Comparison of ENCODE assay signal across 9 cellular contexts in the genomic region with DNA sequence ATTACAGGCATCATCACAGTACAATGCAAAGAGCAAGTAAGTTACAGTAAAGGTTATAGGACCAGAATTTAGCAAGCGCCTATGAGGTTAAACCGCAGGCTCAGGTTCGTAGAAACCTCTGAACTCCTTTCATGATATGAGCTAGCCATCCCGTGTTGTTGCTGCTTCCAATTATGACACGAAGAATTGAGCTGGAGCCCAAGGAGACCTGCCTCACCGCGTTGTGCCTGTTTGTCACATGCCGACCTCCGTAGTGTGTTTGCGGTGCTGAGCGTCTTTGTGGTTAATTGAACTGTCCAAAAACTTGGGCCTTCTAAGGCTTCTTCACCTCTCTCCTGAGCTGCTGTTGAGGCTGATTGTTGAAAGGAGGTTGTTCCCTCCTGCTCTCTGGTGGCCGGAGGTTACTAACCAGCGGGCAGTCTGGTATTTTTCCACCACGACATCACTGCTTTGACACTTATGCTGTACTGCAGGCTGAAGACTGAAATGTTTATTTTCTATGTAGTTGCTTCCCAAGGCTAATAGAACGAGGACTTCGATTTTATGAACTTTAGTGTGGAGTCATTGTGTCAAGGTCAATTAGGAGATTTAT.
DNase-seq lines count a peak whose midpoint lies in the region; ATAC-seq, FAIRE-seq and TF ChIP-seq lines count a peak whose summit lies in the region.
"Had no signal": no experiment of that assay in that cellular context is flagged by ENCODE, and none has a peak within 500 bp of the region (broad histone marks: within the 10 kb centered on the region; RNA-seq: fewer than 3 reads in every experiment).

No MANE protein-coding gene starts in this region.

- no peaks in the 10 kb centered on the region for H3K79me2 ChIP-seq in H1 (ENCODE audit: control insufficient read depth in 1 of 2, insufficient read depth in 2 of 2, low read length in 2 of 2)

- H2BK120ac ChIP-seq in H1 (replicated peaks; ENCODE audit: low read depth, low read length): no peak overlapping the region

- TF ChIP-seq CTCF in H1 (IDR thresholded peaks at IDR 0.05; ENCODE audit: control extremely low read depth in 1 of 3, insufficient read depth in 1 of 3, low read depth in 1 of 3, low read length in 3 of 3) (peak in 2 of 3 experiments; percentile 11 to 31; a peak in 3 of 4 replicates), nephron (IDR thresholded peaks at IDR 0.05; ENCODE audit: unreplicated experiment in 3 of 3) (peak in 1 of 3 experiments; percentile 31)

- peak overlapping the region in 2 of 3 donors; percentile 51 to 86 for H3K27ac Mint-ChIP-seq in CD4-positive, CD25-positive, alpha-beta regulatory T cell
- peak overlapping the region; percentile 64 to 85 (median 79) for H3K27ac Mint-ChIP-seq in nephron
- no peak overlapping the region for H3K27ac Mint-ChIP-seq in activated T-helper 2 cell treated with anti-CD3 and anti-CD28 coated beads, Interferon-gamma antibody, Interleukin-2, Interleukin-4, amounts not matched to agents 10 μg/mL and 5 μg/mL and 100 μg/mL, durations not matched to agents 14 hours and 24 hours and 36 hours

- no peak overlapping the region for H3K14ac ChIP-seq in H1 (ENCODE audit: insufficient read length)

- no peaks in the 10 kb centered on the region for H3K9me3 ChIP-seq in CD4-positive, CD25-positive, alpha-beta regulatory T cell (ENCODE audit: control insufficient read depth in 2 of 2, low read length in 2 of 2)
- H3K9me3 ChIP-seq in H1 (ENCODE audit: insufficient read depth in 2 of 2, low read depth in 1 of 2, low read length in 1 of 2): no peaks in the 10 kb centered on the region

- H3K36me3 ChIP-seq in CD4-positive, CD25-positive, alpha-beta regulatory T cell (ENCODE audit: control insufficient read depth, insufficient read depth, low read length): peaks cover 95% of the 10 kb centered on the region
- peaks cover 21 to 68% (median 45%) of the 10 kb centered on the region in 4 experiments for H3K36me3 ChIP-seq in H1 (ENCODE audit: control insufficient read depth in 2 of 4, insufficient read depth in 4 of 4, low read length in 3 of 4)

- ATAC-seq in CD4-positive, CD25-positive, alpha-beta regulatory T cell (ENCODE audit: low read depth in 2 of 2): no peak

- H2BK20ac ChIP-seq in H1 (ENCODE audit: low read length): no peak overlapping the region

- H4K91ac ChIP-seq in H1 (replicated peaks; ENCODE audit: insufficient read length, low read length): no peak overlapping the region

- TF ChIP-seq POLR2A in H1 (IDR thresholded peaks at IDR 0.05; ENCODE audit: control extremely low read depth in 1 of 2, low read depth in 2 of 2, low read length in 2 of 2): no peak

- TF ChIP-seq RAD21 in H1 (IDR thresholded peaks at IDR 0.05 in 1 of 2, conservative IDR thresholded peaks at IDR 0.05 in 1 of 2; ENCODE audit: low read depth in 2 of 2, low read length in 2 of 2): peak; percentile 30 to 47; a peak in 3 of 4 replicates

- H2BK5ac ChIP-seq in H1 (ENCODE audit: low read depth, low read length): no peak overlapping the region

- H3K56ac ChIP-seq in H1 (replicated peaks; ENCODE audit: insufficient read length, low read depth, low read length): no peak overlapping the region

- no peak overlapping the region for H3K9ac ChIP-seq in H1 (replicated peaks in 1 of 4; ENCODE audit: extremely low read depth in 1 of 4, low read depth in 3 of 4, low read length in 3 of 4)

- H3K4ac ChIP-seq in H1 (replicated peaks; ENCODE audit: insufficient read length, low read depth, low read length): no peak overlapping the region

- no peak overlapping the region for H3K4me2 ChIP-seq in H1 (ENCODE audit: insufficient read depth in 1 of 2, low read depth in 2 of 2, low read length in 2 of 2)

- H3K27ac ChIP-seq in CD4-positive, CD25-positive, alpha-beta regulatory T cell (ENCODE audit: insufficient read depth, low read length, poor library complexity, severe bottlenecking): no peak overlapping the region
- no peak overlapping the region for H3K27ac ChIP-seq in H1 (ENCODE audit: low read depth, low read length)

- FAIRE-seq in H1 (lab: Jason Lieb, UNC): no peak

- no peaks in the 10 kb centered on the region for H3K4me1 ChIP-seq in CD4-positive, CD25-positive, alpha-beta regulatory T cell (ENCODE audit: control insufficient read depth, insufficient read depth, low read length, poor library complexity, severe bottlenecking)
- H3K4me1 ChIP-seq in H1 (replicated peaks in 1 of 4; ENCODE audit: control insufficient read depth in 3 of 4, insufficient read depth in 4 of 4, low read length in 3 of 4): no peaks in the 10 kb centered on the region; a peak in 1 of 7 replicates

- H3K9me3 Mint-ChIP-seq in CD4-positive, CD25-positive, alpha-beta regulatory T cell: peaks cover 0 to 2% (median 0%) of the 10 kb centered on the region in 7 donors
- H3K9me3 Mint-ChIP-seq in nephron: no peaks in the 10 kb centered on the region
- no peaks in the 10 kb centered on the region for H3K9me3 Mint-ChIP-seq in activated T-helper 2 cell treated with anti-CD3 and anti-CD28 coated beads, Interferon-gamma antibody, Interleukin-2, Interleukin-4, amounts not matched to agents 10 μg/mL and 5 μg/mL and 100 μg/mL, durations not matched to agents 14 hours and 24 hours and 36 hours

- H3K36me3 Mint-ChIP-seq in CD4-positive, CD25-positive, alpha-beta regulatory T cell: peaks cover 65% of the 10 kb centered on the region
- H3K36me3 Mint-ChIP-seq in nephron (ENCODE audit: low read depth): peaks cover 88% of the 10 kb centered on the region
- peaks cover 80% of the 10 kb centered on the region for H3K36me3 Mint-ChIP-seq in activated T-helper 2 cell treated with anti-CD3 and anti-CD28 coated beads, Interferon-gamma antibody, Interleukin-2, Interleukin-4, amounts not matched to agents 10 μg/mL and 5 μg/mL and 100 μg/mL, durations not matched to agents 14 hours and 24 hours and 36 hours (ENCODE audit: low read depth)

- H3K27me3 Mint-ChIP-seq in CD4-positive, CD25-positive, alpha-beta regulatory T cell: no peaks in the 10 kb centered on the region
- no peaks in the 10 kb centered on the region for H3K27me3 Mint-ChIP-seq in nephron (ENCODE audit: low read depth)
- no peaks in the 10 kb centered on the region for H3K27me3 Mint-ChIP-seq in activated T-helper 2 cell treated with anti-CD3 and anti-CD28 coated beads, Interferon-gamma antibody, Interleukin-2, Interleukin-4, amounts not matched to agents 10 μg/mL and 5 μg/mL and 100 μg/mL, durations not matched to agents 14 hours and 24 hours and 36 hours (ENCODE audit: low read depth)

- no peak overlapping the region for H3K18ac ChIP-seq in H1 (ENCODE audit: extremely low read depth, low read length)

- POLR2A ChIA-PET in H1 (lab: Charles Lee; ENCODE audit: partially characterized antibody): interaction anchor here (0.5 to 1.2 kb wide), 2 partner anchors 84 to 314 kb away, joined by 3 read pairs; no protein-coding TSS in a partner anchor

- intact Hi-C loops in activated T-helper 2 cell treated with anti-CD3 and anti-CD28 coated beads, Interferon-gamma antibody, Interleukin-2, Interleukin-4, amounts not matched to agents 10 μg/mL and 5 μg/mL and 100 μg/mL, durations not matched to agents 14 hours and 24 hours and 36 hours (cut with micrococcal nuclease): no loop called here

- no peak overlapping the region for H4K8ac ChIP-seq in H1 (ENCODE audit: extremely low read depth, insufficient read depth, low read length)

- no peak for DNase-seq in CD4-positive, CD25-positive, alpha-beta regulatory T cell
- DNase-seq in NCI-H1092 (lab: John Stamatoyannopoulos, UW): peak; percentile 24
- DNase-seq in H1 (ENCODE audit: low read depth in 1 of 2, low spot score in 2 of 2): no peak
- no peak for DNase-seq in occipital lobe (lab: John Stamatoyannopoulos, UW)
- no peak for DNase-seq in activated CD4-positive, alpha-beta T cell treated with anti-CD3 and anti-CD28 coated beads for 1 hour
- no peak for DNase-seq in DMS79 (lab: John Stamatoyannopoulos, UW)
- DNase-seq in activated T-helper 2 cell treated with anti-CD3 and anti-CD28 coated beads, Interferon-gamma antibody, Interleukin-2, Interleukin-4, amounts not matched to agents 10 μg/mL and 5 μg/mL and 100 μg/mL, durations not matched to agents 14 hours and 24 hours and 36 hours (ENCODE audit: low spot score): no peak
- DNase-seq: activated T-cell treated with anti-CD3 and anti-CD28 coated beads for 4 hours had no signal

- WGBS in H1 (ENCODE audit: extremely low coverage in 1 of 2, insufficient coverage in 1 of 2, insufficient read length in 1 of 2, insufficient replicate concordance in 2 of 2, low coverage in 1 of 2, low lambda C conversion rate in 2 of 2, missing lambda C conversion rate in 1 of 2), 2 experiments: 86% methylated on average over 16 of the region's 16 CpGs; no CpG with 5 or more reads in 1 of the 2 experiments

- no peak overlapping the region for H4K5ac ChIP-seq in H1 (ENCODE audit: insufficient read length, low read depth, low read length)

- H4K20me1 ChIP-seq in H1 (replicated peaks in 1 of 2; ENCODE audit: control insufficient read depth in 1 of 2, insufficient read depth in 2 of 2, low read length in 2 of 2): peaks cover 0 to 5% of the 10 kb centered on the region in 2 experiments

- no peaks in the 10 kb centered on the region for H3K27me3 ChIP-seq in CD4-positive, CD25-positive, alpha-beta regulatory T cell (ENCODE audit: control insufficient read depth, insufficient read depth, low read length)
- H3K27me3 ChIP-seq in H1 (replicated peaks in 1 of 4; ENCODE audit: control insufficient read depth in 3 of 4, extremely low read depth in 1 of 4, insufficient read depth in 3 of 4, low read length in 3 of 4): no peaks in the 10 kb centered on the region

- no peak overlapping the region for H2AK5ac ChIP-seq in H1 (ENCODE audit: low read depth, low read length)

- CTCF ChIA-PET in H1 (lab: Charles Lee; ENCODE audit: partially characterized antibody): interaction anchor here (0.7 to 2.1 kb wide), 14 partner anchors 9 to 141 kb away, joined by 3 to 7 read pairs (median 4); no protein-coding TSS in a partner anchor

- no peak overlapping the region for H2AFZ ChIP-seq in H1 (ENCODE audit: low read length)

- no peaks in the 10 kb centered on the region for H3K23me2 ChIP-seq in H1 (ENCODE audit: low read depth, low read length)

- no peak overlapping the region for H2BK15ac ChIP-seq in H1 (ENCODE audit: low read length)

- no peak overlapping the region for H2BK12ac ChIP-seq in H1 (ENCODE audit: low read depth, low read length)

- no peak overlapping the region for H3K4me3 Mint-ChIP-seq in CD4-positive, CD25-positive, alpha-beta regulatory T cell
- H3K4me3 Mint-ChIP-seq in nephron: no peak overlapping the region
- no peak overlapping the region for H3K4me3 Mint-ChIP-seq in activated T-helper 2 cell treated with anti-CD3 and anti-CD28 coated beads, Interferon-gamma antibody, Interleukin-2, Interleukin-4, amounts not matched to agents 10 μg/mL and 5 μg/mL and 100 μg/mL, durations not matched to agents 14 hours and 24 hours and 36 hours (ENCODE audit: low read depth)

- H3K4me1 Mint-ChIP-seq in CD4-positive, CD25-positive, alpha-beta regulatory T cell: no peaks in the 10 kb centered on the region
- H3K4me1 Mint-ChIP-seq in nephron: peaks cover 38% of the 10 kb centered on the region
- H3K4me1 Mint-ChIP-seq in activated T-helper 2 cell treated with anti-CD3 and anti-CD28 coated beads, Interferon-gamma antibody, Interleukin-2, Interleukin-4, amounts not matched to agents 10 μg/mL and 5 μg/mL and 100 μg/mL, durations not matched to agents 14 hours and 24 hours and 36 hours (ENCODE audit: low read depth): no peaks in the 10 kb centered on the region

- H3K79me1 ChIP-seq in H1 (ENCODE audit: low read depth, low read length): no peaks in the 10 kb centered on the region

- no peak overlapping the region for H3K4me3 ChIP-seq in CD4-positive, CD25-positive, alpha-beta regulatory T cell (ENCODE audit: low read depth, low read length)
- H3K4me3 ChIP-seq in H1 (ENCODE audit: extremely low read depth in 1 of 4, insufficient read depth in 2 of 4, low read depth in 3 of 4, low read length in 4 of 4): no peak overlapping the region

- no peak overlapping the region for H3K23ac ChIP-seq in H1 (ENCODE audit: insufficient read length)

- no peak for TF ChIP-seq EP300 in H1 (IDR thresholded peaks at IDR 0.05; ENCODE audit: borderline replicate concordance in 1 of 2, low read depth in 2 of 2, low read length in 2 of 2)
